In genomic region chr11:62613275-62613864, GRCh38 we compare ENCODE assay signal across 1 cellular context.
TF ChIP-seq lines count a peak whose summit lies in the region.

No MANE protein-coding gene starts in this region.

TF ChIP-seq in K562, 482 proteins besides CTCF, POLR2A, EP300 and RAD21:
- TF ChIP-seq ZNF3 (CRISPR knock-in tag; IDR thresholded peaks at IDR 0.05) (no peak), PKNOX1 (IDR thresholded peaks at IDR 0.05) (peak; percentile 0; the same call in 1 of the 2 replicates), STAT6 (CRISPR knock-in tag; IDR thresholded peaks at IDR 0.05) (no peak), MYNN (IDR thresholded peaks at IDR 0.05) (0 out of 2 replicates have a peak, but pooled peaks have one; percentile 14), MYNN (CRISPR knock-in tag; IDR thresholded peaks at IDR 0.05) (no peak), ZNF717 (CRISPR knock-in tag; IDR thresholded peaks at IDR 0.05) (peak; percentile 61; the same call in 1 of the 2 replicates), ZNF740 (CRISPR knock-in tag; IDR thresholded peaks at IDR 0.05) (peak; percentile 36; the same call in 1 of the 2 replicates), ZNF740 (tag; IDR thresholded peaks at IDR 0.05) (no peak), HLTF (IDR thresholded peaks at IDR 0.05) (no peak), MED1 (CRISPR knock-in tag; IDR thresholded peaks at IDR 0.05; ENCODE audit: borderline replicate concordance) (0 out of 2 replicates have a peak, but pooled peaks have one; percentile 13), ZNF12 (CRISPR knock-in tag; IDR thresholded peaks at IDR 0.05) (no peak), HNRNPL (IDR thresholded peaks at IDR 0.05; ENCODE audit: low read depth, low read length) (peak; percentile 96), POLR2G (IDR thresholded peaks at IDR 0.05; ENCODE audit: low read depth, low read length) (peak; percentile 79), ZC3H4 (CRISPR knock-in tag; IDR thresholded peaks at IDR 0.05; ENCODE audit: borderline replicate concordance) (0 out of 2 replicates have a peak, but pooled peaks have one; percentile 67), ZNF644 (tag; IDR thresholded peaks at IDR 0.05; ENCODE audit: low read depth) (no peak), RBFOX2 (IDR thresholded peaks at IDR 0.05; ENCODE audit: low read depth, low read length) (0 out of 2 replicates have a peak, but pooled peaks have one; percentile 26), THRA (IDR thresholded peaks at IDR 0.05) (no peak), MAX (CRISPR knock-in tag; IDR thresholded peaks at IDR 0.05) (no peak)
